20 cellular contexts compared by ENCODE assay signal in genomic region chr1:150708595-150708994, GRCh38. TPM values are rescaled to one million over a fixed set of nuclear protein-coding genes. Genes with fewer than 3 reads are reported as not detected.
DNase-seq lines count a peak whose midpoint lies in the region; ATAC-seq and TF ChIP-seq lines count a peak whose summit lies in the region.
"Had no signal": no experiment of that assay in that cellular context is flagged by ENCODE, and none has a peak within 500 bp of the region (broad histone marks: within the 10 kb centered on the region; RNA-seq: fewer than 3 reads in every experiment).

No MANE protein-coding gene starts in this region.

- H3K79me2 ChIP-seq in hepatocyte = no peaks in the 10 kb centered on the region

- H3K4me2 ChIP-seq in hepatocyte = no peak overlapping the region

- no peaks in the 10 kb centered on the region for H3K4me1 ChIP-seq in hepatocyte (ENCODE audit: insufficient read depth)

- peak; percentile 15 for DNase-seq in activated naive CD4-positive, alpha-beta T cell treated with Interleukin-2 at 50 U/mL for 16 hours
- no peak for DNase-seq in activated naive CD4-positive, alpha-beta T cell treated with anti-CD3 and anti-CD28 coated beads, Interleukin-2, amount 50 U/mL, for 16 hours
- peak in 2 of 3 donors; percentile 2 to 10 for DNase-seq in stimulated activated CD4-positive, alpha-beta T cell treated with anti-CD3 and anti-CD28 coated beads, TNF-alpha, amount 100 ng/mL, for 48 hours (ENCODE audit: low read depth in 3 of 3)
- no peak for DNase-seq in hepatocyte (ENCODE audit: low spot score)
- DNase-seq in NCI-H2227 treated with DMSO at 0.1 percent for 48 hours (lab: John Stamatoyannopoulos, UW) = no peak
- DNase-seq: CD8-positive, alpha-beta T cell; cerebellar nuclear complex; DMS79 treated with DMSO at 0.1 percent for 48 hours; GM23248; left colon; mucosa of descending colon; NCI-H1105; NCI-H2171 treated with DMSO at 0.1 percent for 48 hours; nucleus accumbens; WERI-Rb-1 had no signal

- H3K9me2 ChIP-seq in hepatocyte (replicated peaks; ENCODE audit: insufficient read depth) = no peaks in the 10 kb centered on the region

- TF ChIP-seq CTCF in hepatocyte (IDR thresholded peaks at IDR 0.05; ENCODE audit: poor library complexity) = no peak

- H2AFZ ChIP-seq in hepatocyte = no peak overlapping the region
- H2AFZ ChIP-seq: GM23248 had no signal

- ATAC-seq in GM19351 (IDR thresholded peaks at IDR 0.05; ENCODE audit: unreplicated experiment) (peak; percentile 64), HG03342 (IDR thresholded peaks at IDR 0.05; ENCODE audit: unreplicated experiment) (peak; percentile 58), GM19463 (IDR thresholded peaks at IDR 0.05; ENCODE audit: unreplicated experiment) (no peak)
- ATAC-seq: CD8-positive, alpha-beta T cell; left colon; mucosa of descending colon; sciatic nerve had no signal

- H3K36me3 ChIP-seq in hepatocyte (replicated peaks; ENCODE audit: insufficient read depth, low read depth) = no peaks in the 10 kb centered on the region
- H3K36me3 ChIP-seq: WERI-Rb-1 had no signal

- WGBS in hepatocyte (ENCODE audit: low lambda C conversion rate, missing lambda C conversion rate) = 94% methylated on average over 2 of the region's 2 CpGs

- H3K4me3 ChIP-seq in hepatocyte = no peak overlapping the region
- H3K4me3 ChIP-seq: GM23248, mucosa of descending colon had no signal

- no peaks in the 10 kb centered on the region for H3K9me3 ChIP-seq in hepatocyte (ENCODE audit: low read depth)
- H3K9me3 ChIP-seq: mucosa of descending colon had no signal

- no peak overlapping the region for H3K27ac ChIP-seq in hepatocyte
- H3K27ac ChIP-seq: GM23248, WERI-Rb-1 had no signal

- no peaks in the 10 kb centered on the region for H3K27me3 ChIP-seq in hepatocyte

- no peaks in the 10 kb centered on the region for H4K20me1 ChIP-seq in hepatocyte (ENCODE audit: insufficient read depth, poor library complexity, severe bottlenecking)

RNA-seq across cellular contexts. Expression of gene GOLPH3L, which starts 11.6 kb away (rescaled TPM):
- total RNA-seq in hepatocyte = 20.8 and 36.7 TPM in 2 replicates
- polyA plus RNA-seq in hepatocyte = 15.5 and 21.8 TPM in 2 replicates

RNA-seq across cellular contexts. Expression of gene HORMAD1, which starts 12.1 kb away (rescaled TPM):
- total RNA-seq in hepatocyte = 0.50 TPM in 1 of 2 replicates, not detected in the other
- not detected in 2 replicates for polyA plus RNA-seq in hepatocyte
- total RNA-seq: CD8-positive, alpha-beta T cell; GM23248; RPMI7951 had no signal
- polyA plus RNA-seq: GM23248 had no signal

RNA-seq across cellular contexts. Expression of gene CTSS, which starts 57.0 kb away (rescaled TPM):
- total RNA-seq in hepatocyte = 5.3 and 10.4 TPM in 2 replicates
- polyA plus RNA-seq in hepatocyte = 4.4 and 5.2 TPM in 2 replicates

Comparison
In these comparisons a context has a peak if more than half of its experiments do, and no peak if none do; other contexts are left out.
1. DNase-seq: peak in activated naive CD4-positive, alpha-beta T cell treated with Interleukin-2 at 50 U/mL for 16 hours (single experiment) and stimulated activated CD4-positive, alpha-beta T cell treated with anti-CD3 and anti-CD28 coated beads, TNF-alpha, amount 100 ng/mL, for 48 hours (2 of 3); none in activated naive CD4-positive, alpha-beta T cell treated with anti-CD3 and anti-CD28 coated beads, Interleukin-2, amount 50 U/mL, for 16 hours (single experiment), hepatocyte (single experiment) and NCI-H2227 treated with DMSO at 0.1 percent for 48 hours (single experiment).